Comparison of ENCODE assay signal across 30 cellular contexts in genomic region chr10:44263771-44264170, GRCh38.
DNase-seq lines count a peak whose midpoint lies in the region; ATAC-seq, FAIRE-seq and TF ChIP-seq lines count a peak whose summit lies in the region.
"Had no signal": no experiment of that assay in that cellular context is flagged by ENCODE, and none has a peak within 500 bp of the region (broad histone marks: within the 10 kb centered on the region; RNA-seq: fewer than 3 reads in every experiment).

No MANE protein-coding gene starts in this region.

- no peak for TF ChIP-seq CTCF in heart right ventricle (IDR thresholded peaks at IDR 0.05)
- TF ChIP-seq CTCF in left ventricle myocardium inferior (IDR thresholded peaks at IDR 0.05; ENCODE audit: borderline replicate concordance), result no peak

- ATAC-seq in heart right ventricle, result peak in 5 of 8 donors; percentile 35 to 57 (median 42)
- ATAC-seq in effector memory CD8-positive, alpha-beta T cell (replicated peaks), result no peak
- ATAC-seq: A549; activated CD8-positive, alpha-beta memory T cell treated with anti-CD3 and anti-CD28 coated beads, Interleukin-2, amount 10 ng/mL, durations not matched to agents 7 days and 5 days; activated T-cell treated with anti-CD3 and anti-CD28 coated beads, Interleukin-2, amount 50 U/mL, for 72 hours; Panc1; stimulated activated effector memory CD8-positive, alpha-beta T cell treated with anti-CD3 and anti-CD28 coated beads, Interleukin-12 subunit alpha, Interleukin-12 subunit beta, amount 100 ng/mL, for 72 hours; WTC11 had no signal

- H3K27me3 Mint-ChIP-seq in effector memory CD8-positive, alpha-beta T cell, result peaks cover 26 to 54% of the 10 kb centered on the region in 2 donors
- H3K27me3 Mint-ChIP-seq: activated CD8-positive, alpha-beta memory T cell treated with anti-CD3 and anti-CD28 coated beads, Interleukin-2, amount 10 ng/mL, durations not matched to agents 7 days and 5 days had no signal

- H3K36me3 Mint-ChIP-seq in effector memory CD8-positive, alpha-beta T cell (ENCODE audit: insufficient read depth), result peaks cover 2% of the 10 kb centered on the region
- H3K36me3 Mint-ChIP-seq: activated CD8-positive, alpha-beta memory T cell treated with anti-CD3 and anti-CD28 coated beads, Interleukin-2, amount 10 ng/mL, durations not matched to agents 7 days and 5 days; IgD-negative memory B cell; stimulated activated effector memory CD8-positive, alpha-beta T cell treated with anti-CD3 and anti-CD28 coated beads, Interleukin-12 subunit alpha, Interleukin-12 subunit beta, amount 100 ng/mL, for 72 hours had no signal

- no peak overlapping the region for H3K9ac ChIP-seq in skeletal muscle tissue (ENCODE audit: low read depth in 1 of 3, low read length in 3 of 3)

- 58 to 70% methylated on average over 3 of the region's 3 CpGs for WGBS in heart right ventricle, 2 donors

- intact Hi-C loops in heart right ventricle (cut with DNase I), result no loop called here
- intact Hi-C loops in cardiac septum (cut with DNase I), result no loop called here
- intact Hi-C loops in left ventricle myocardium inferior (cut with micrococcal nuclease), result no loop called here

- H3K4me1 ChIP-seq in heart right ventricle, result peaks cover 4 to 41% (median 26%) of the 10 kb centered on the region in 9 donors
- H3K4me1 ChIP-seq in left ventricle myocardium inferior, result peaks cover 40% of the 10 kb centered on the region
- H3K4me1 ChIP-seq in skeletal muscle tissue (ENCODE audit: control insufficient read depth in 3 of 3, insufficient read depth in 3 of 3, low read length in 3 of 3), result peaks cover 6 to 19% (median 15%) of the 10 kb centered on the region in 3 donors
- H3K4me1 ChIP-seq: A549, testis had no signal

- no peak for FAIRE-seq in RCC 7860 (lab: Jason Lieb, UNC)
- FAIRE-seq: A549, G401.6 had no signal

- H3K27me3 ChIP-seq in heart right ventricle (no peaks in the 10 kb centered on the region), left ventricle myocardium inferior (ENCODE audit: low read depth) (no peaks in the 10 kb centered on the region), skeletal muscle tissue (ENCODE audit: control insufficient read depth in 3 of 3, insufficient read depth in 3 of 3, low read length in 3 of 3) (no peaks in the 10 kb centered on the region)
- H3K27me3 ChIP-seq: dorsolateral prefrontal cortex, hepatocyte, testis had no signal

- peak in 1 of 2 donors; percentile 36 for DNase-seq in heart right ventricle
- no peak for DNase-seq in cardiac septum (ENCODE audit: low spot score)
- DNase-seq in left ventricle myocardium inferior, result no peak
- DNase-seq in RCC 7860 (ENCODE audit: low spot score), result no peak
- DNase-seq in effector memory CD8-positive, alpha-beta T cell, result no peak
- no peak for DNase-seq in pons (ENCODE audit: low spot score)
- no peak for DNase-seq in KG1 (lab: John Stamatoyannopoulos, UW)
- DNase-seq: activated CD8-positive, alpha-beta memory T cell treated with anti-CD3 and anti-CD28 coated beads, Interleukin-2, amount 10 ng/mL, durations not matched to agents 7 days and 5 days; activated naive CD4-positive, alpha-beta T cell; activated T-cell treated with anti-CD3 and anti-CD28 coated beads, Interleukin-2, amount 50 U/mL, for 72 hours; cerebellar nuclear complex; DMS53; H9; mesendoderm; NCI-H1092 treated with DMSO at 0.1 percent for 48 hours; NCI-H1930; NCI-H526; stimulated activated CD4-positive, alpha-beta T cell treated with anti-CD3 and anti-CD28 coated beads, Interleukin-4, amount 100 ng/mL, for 24 hours; SW 1271; T-helper 9 cell; testis had no signal

- H3K4me3 Mint-ChIP-seq in effector memory CD8-positive, alpha-beta T cell, result no peak overlapping the region
- H3K4me3 Mint-ChIP-seq: activated CD8-positive, alpha-beta memory T cell treated with anti-CD3 and anti-CD28 coated beads, Interleukin-2, amount 10 ng/mL, durations not matched to agents 7 days and 5 days; activated T-cell treated with anti-CD3 and anti-CD28 coated beads, Interleukin-2, amount 50 U/mL, for 72 hours; H9; IgD-negative memory B cell; stimulated activated effector memory CD8-positive, alpha-beta T cell treated with anti-CD3 and anti-CD28 coated beads, Interleukin-12 subunit alpha, Interleukin-12 subunit beta, amount 100 ng/mL, for 72 hours; WTC11 had no signal

- H3K4me3 ChIP-seq in heart right ventricle (no peak overlapping the region), left ventricle myocardium inferior (no peak overlapping the region), skeletal muscle tissue (ENCODE audit: low read length in 3 of 3) (no peak overlapping the region)
- H3K4me3 ChIP-seq: A549, dorsolateral prefrontal cortex, hepatocyte, testis had no signal

- H3K27ac Mint-ChIP-seq in effector memory CD8-positive, alpha-beta T cell, result no peak overlapping the region
- H3K27ac Mint-ChIP-seq: activated CD8-positive, alpha-beta memory T cell treated with anti-CD3 and anti-CD28 coated beads, Interleukin-2, amount 10 ng/mL, durations not matched to agents 7 days and 5 days; activated T-cell treated with anti-CD3 and anti-CD28 coated beads, Interleukin-2, amount 50 U/mL, for 72 hours; H9; IgD-negative memory B cell; stimulated activated effector memory CD8-positive, alpha-beta T cell treated with anti-CD3 and anti-CD28 coated beads, Interleukin-12 subunit alpha, Interleukin-12 subunit beta, amount 100 ng/mL, for 72 hours; WTC11 had no signal

- H3K36me3 ChIP-seq in heart right ventricle (no peaks in the 10 kb centered on the region), left ventricle myocardium inferior (no peaks in the 10 kb centered on the region), skeletal muscle tissue (ENCODE audit: control insufficient read depth in 3 of 3, insufficient read depth in 3 of 3, low read length in 3 of 3) (no peaks in the 10 kb centered on the region)

- peaks cover 0 to 3% of the 10 kb centered on the region in 2 donors for H3K4me1 Mint-ChIP-seq in effector memory CD8-positive, alpha-beta T cell (ENCODE audit: low read depth in 2 of 2)
- H3K4me1 Mint-ChIP-seq: IgD-negative memory B cell had no signal

- peaks cover 0 to 22% (median 0%) of the 10 kb centered on the region in 11 donors for H3K9me3 ChIP-seq in heart right ventricle
- H3K9me3 ChIP-seq in left ventricle myocardium inferior (replicated peaks), result peaks cover 23% of the 10 kb centered on the region
- H3K9me3 ChIP-seq in skeletal muscle tissue (ENCODE audit: control insufficient read depth in 3 of 3, low read length in 3 of 3), result peaks cover 0 to 3% (median 0%) of the 10 kb centered on the region in 3 donors
- H3K9me3 ChIP-seq: testis had no signal

- peak overlapping the region in 8 of 10 donors; percentile 0 to 74 (median 56) for H3K27ac ChIP-seq in heart right ventricle
- H3K27ac ChIP-seq in left ventricle myocardium inferior (replicated peaks), result peak overlapping the region; percentile 78
- H3K27ac ChIP-seq in skeletal muscle tissue (ENCODE audit: low read depth, low read length), result peak overlapping the region; percentile 68
- H3K27ac ChIP-seq: A549, hepatocyte, testis had no signal

- peaks cover 0 to 7% of the 10 kb centered on the region in 2 donors for H3K9me3 Mint-ChIP-seq in effector memory CD8-positive, alpha-beta T cell
- H3K9me3 Mint-ChIP-seq: stimulated activated effector memory CD8-positive, alpha-beta T cell treated with anti-CD3 and anti-CD28 coated beads, Interleukin-12 subunit alpha, Interleukin-12 subunit beta, amount 100 ng/mL, for 72 hours had no signal
